8 cellular contexts compared by ENCODE assay signal in genomic region chr3:142844339-142844977, GRCh38. TPM values are rescaled to one million over a fixed set of nuclear protein-coding genes. Genes with fewer than 3 reads are reported as not detected.
DNase-seq lines count a peak whose midpoint lies in the region; TF ChIP-seq lines count a peak whose summit lies in the region.

No MANE protein-coding gene starts in this region.

- no peak overlapping the region for H4K8ac ChIP-seq in mesenchymal stem cell (ENCODE audit: low read length)
- no peak overlapping the region for H4K8ac ChIP-seq in neuronal stem cell (ENCODE audit: low read depth, low read length)

- WGBS in adrenal gland, 4 donors, result 59 to 77% (median 75%) methylated on average over 4 of the region's 4 CpGs
- 13% methylated on average over 1 of the region's 4 CpGs for WGBS in mesenchymal stem cell
- WGBS in neuronal stem cell (ENCODE audit: extremely low coverage in 2 of 2, insufficient read length in 2 of 2, insufficient replicate concordance in 1 of 2), 2 donors, result no CpG with 5 or more reads among the region's 4 CpGs

- TF ChIP-seq POLR2A in adrenal gland (IDR thresholded peaks at IDR 0.05), result no peak

- H3K79me1 ChIP-seq in mesenchymal stem cell (replicated peaks; ENCODE audit: low read length, poor library complexity, severe bottlenecking) (no peaks in the 10 kb centered on the region), neuronal stem cell (ENCODE audit: low read depth, low read length) (no peaks in the 10 kb centered on the region)

- H3K9me3 ChIP-seq in adrenal gland (replicated peaks in 1 of 3) (no peaks in the 10 kb centered on the region), mesenchymal stem cell (ENCODE audit: control insufficient read depth, low read length) (no peaks in the 10 kb centered on the region), neuronal stem cell (replicated peaks in 1 of 2; ENCODE audit: control insufficient read depth in 2 of 2, insufficient read depth in 1 of 2, low read depth in 1 of 2, low read length in 2 of 2) (no peaks in the 10 kb centered on the region)

- H2AFZ ChIP-seq in mesenchymal stem cell (ENCODE audit: low read depth, low read length) (no peak overlapping the region), neuronal stem cell (ENCODE audit: low read length) (no peak overlapping the region)

- intact Hi-C loops in adrenal gland (cut with DNase I), result no loop called here
- intact Hi-C loops in activated naive CD4-positive, alpha-beta T cell treated with anti-CD3 and anti-CD28 coated beads for 36 hours (cut with micrococcal nuclease), result loop anchor here (1.0 kb wide), 1 partner anchor 143 kb away; no protein-coding TSS in a partner anchor

- no peak overlapping the region for H2BK5ac ChIP-seq in mesenchymal stem cell (ENCODE audit: low read depth, low read length, poor library complexity, severe bottlenecking)
- no peak overlapping the region for H2BK5ac ChIP-seq in neuronal stem cell (ENCODE audit: low read length)

- H2AK5ac ChIP-seq in mesenchymal stem cell (ENCODE audit: low read length, severe bottlenecking), result no peak overlapping the region
- no peak overlapping the region for H2AK5ac ChIP-seq in neuronal stem cell (ENCODE audit: low read depth, low read length)

- H3K9me3 Mint-ChIP-seq in activated naive CD4-positive, alpha-beta T cell treated with anti-CD3 and anti-CD28 coated beads for 36 hours, result no peaks in the 10 kb centered on the region

- H2BK12ac ChIP-seq in mesenchymal stem cell (ENCODE audit: low read length in 2 of 2) (no peak overlapping the region), neuronal stem cell (ENCODE audit: low read length) (no peak overlapping the region)

- no peak overlapping the region for H3K14ac ChIP-seq in mesenchymal stem cell (ENCODE audit: low read length in 2 of 2)
- no peak overlapping the region for H3K14ac ChIP-seq in neuronal stem cell (ENCODE audit: low read length)

- no peak overlapping the region for H2BK15ac ChIP-seq in mesenchymal stem cell (ENCODE audit: low read depth, poor library complexity, severe bottlenecking)
- no peak overlapping the region for H2BK15ac ChIP-seq in neuronal stem cell (ENCODE audit: low read length)

- TF ChIP-seq CTCF in GM13977 (IDR thresholded peaks at IDR 0.05; ENCODE audit: extremely low read depth, insufficient read depth, missing control alignments) (peak; percentile 41), LNCAP (IDR thresholded peaks at IDR 0.05) (peak; percentile 73), adrenal gland (IDR thresholded peaks at IDR 0.05) (peak in 4 of 6 experiments; percentile 12 to 39 (median 34))

- H3K27me3 Mint-ChIP-seq in activated naive CD4-positive, alpha-beta T cell treated with anti-CD3 and anti-CD28 coated beads for 36 hours (ENCODE audit: low read depth), result peaks cover 7% of the 10 kb centered on the region

- no peak overlapping the region for H3K4me3 Mint-ChIP-seq in activated naive CD4-positive, alpha-beta T cell treated with anti-CD3 and anti-CD28 coated beads for 36 hours

- in situ Hi-C loops in GM13977 (cut with MboI; ENCODE audit: low pct_unique_long_range_greater_than_20kb, low sequenced_read_pairs, unreplicated experiment), result no loop called here

- H3K27me3 ChIP-seq in adrenal gland (no peaks in the 10 kb centered on the region), mesenchymal stem cell (ENCODE audit: control insufficient read depth in 1 of 2, insufficient read depth in 1 of 2, low read length in 2 of 2) (no peaks in the 10 kb centered on the region), neuronal stem cell (ENCODE audit: control insufficient read depth in 3 of 3, insufficient read depth in 3 of 3, low read depth in 1 of 3, low read length in 3 of 3) (no peaks in the 10 kb centered on the region)

- H4K91ac ChIP-seq in mesenchymal stem cell (ENCODE audit: low read length) (no peak overlapping the region), neuronal stem cell (ENCODE audit: low read depth, low read length, poor library complexity) (no peak overlapping the region)

- H3K4me2 ChIP-seq in mesenchymal stem cell (ENCODE audit: low read length, poor library complexity, severe bottlenecking) (no peak overlapping the region), neuronal stem cell (ENCODE audit: insufficient read depth, low read length, poor library complexity, severe bottlenecking) (no peak overlapping the region)

- no peak overlapping the region for H3K27ac Mint-ChIP-seq in activated naive CD4-positive, alpha-beta T cell treated with anti-CD3 and anti-CD28 coated beads for 36 hours

- no peak overlapping the region for H3K18ac ChIP-seq in mesenchymal stem cell (ENCODE audit: low read depth in 1 of 2, low read length in 2 of 2)
- H3K18ac ChIP-seq in neuronal stem cell (ENCODE audit: low read length), result no peak overlapping the region

- no peaks in the 10 kb centered on the region for H3K36me3 Mint-ChIP-seq in activated naive CD4-positive, alpha-beta T cell treated with anti-CD3 and anti-CD28 coated beads for 36 hours (ENCODE audit: low read depth)

- H2BK120ac ChIP-seq in mesenchymal stem cell (ENCODE audit: low read depth, low read length) (no peak overlapping the region), neuronal stem cell (ENCODE audit: low read depth, low read length) (no peak overlapping the region)

- H3K27ac ChIP-seq in adrenal gland (no peak overlapping the region), mesenchymal stem cell (ENCODE audit: low read length, poor library complexity, severe bottlenecking) (no peak overlapping the region), neuronal stem cell (replicated peaks; ENCODE audit: low read length) (no peak overlapping the region)

- H3K4me3 ChIP-seq in adrenal gland (no peak overlapping the region), mesenchymal stem cell (ENCODE audit: insufficient read depth in 1 of 2, low read depth in 1 of 2, low read length in 2 of 2) (no peak overlapping the region), neuronal stem cell (ENCODE audit: low read length in 2 of 2) (no peak overlapping the region)

- H3K4me1 Mint-ChIP-seq in activated naive CD4-positive, alpha-beta T cell treated with anti-CD3 and anti-CD28 coated beads for 36 hours (ENCODE audit: low read depth), result peaks cover 2% of the 10 kb centered on the region

- H3K4ac ChIP-seq in mesenchymal stem cell (ENCODE audit: low read depth in 1 of 2, low read length in 2 of 2) (no peak overlapping the region), neuronal stem cell (ENCODE audit: low read length) (no peak overlapping the region)

- H3K23ac ChIP-seq in mesenchymal stem cell (ENCODE audit: low read length in 2 of 2) (no peak overlapping the region), neuronal stem cell (ENCODE audit: low read depth, low read length, poor library complexity) (no peak overlapping the region)

- H3K9ac ChIP-seq in mesenchymal stem cell (ENCODE audit: low read length) (peak overlapping the region; percentile 8), neuronal stem cell (ENCODE audit: low read depth, low read length, poor library complexity) (no peak overlapping the region)

- CTCF ChIA-PET in activated naive CD4-positive, alpha-beta T cell treated with anti-CD3 and anti-CD28 coated beads for 36 hours (lab: Charles Lee), result interaction anchor here (0.8 to 1.2 kb wide), 4 partner anchors 140 to 158 kb away, joined by 3 read pairs; no protein-coding TSS in a partner anchor

- no peaks in the 10 kb centered on the region for H3K36me3 ChIP-seq in adrenal gland (replicated peaks in 1 of 2)
- peaks cover 3 to 32% of the 10 kb centered on the region in 2 experiments for H3K36me3 ChIP-seq in mesenchymal stem cell (ENCODE audit: control insufficient read depth in 1 of 2, insufficient read depth in 2 of 2, low read depth in 1 of 2, low read length in 2 of 2)
- H3K36me3 ChIP-seq in neuronal stem cell (replicated peaks in 1 of 2; ENCODE audit: control insufficient read depth in 2 of 2, insufficient read depth in 2 of 2, low read length in 2 of 2), result no peaks in the 10 kb centered on the region

- peaks cover 0 to 9% of the 10 kb centered on the region in 2 donors for H3K4me1 ChIP-seq in adrenal gland (replicated peaks in 1 of 2)
- H3K4me1 ChIP-seq in mesenchymal stem cell (ENCODE audit: control insufficient read depth, insufficient read depth, low read depth, low read length), result no peaks in the 10 kb centered on the region
- no peaks in the 10 kb centered on the region for H3K4me1 ChIP-seq in neuronal stem cell (ENCODE audit: control insufficient read depth in 2 of 2, insufficient read depth in 1 of 2, low read depth in 1 of 2, low read length in 2 of 2)

- DNase-seq in AML-193 (lab: John Stamatoyannopoulos, UW) (peak; percentile 19 to 32), GM13977 (ENCODE audit: low spot score) (peak; percentile 47), adrenal gland (no peak), mesenchymal stem cell (peak; percentile 48), neuronal stem cell (ENCODE audit: low spot score) (no peak), hypothalamus (lab: John Stamatoyannopoulos, UW) (no peak)
- DNase-seq in activated naive CD4-positive, alpha-beta T cell treated with anti-CD3 and anti-CD28 coated beads for 36 hours, result no peak

RNA-seq across cellular contexts. Expression of gene PCOLCE2, which starts 44.4 kb away (rescaled TPM):
- total RNA-seq in adrenal gland, result 1 to 10 TPM; 1.4 to 9.8 (median 3.5) TPM
- 10 to 100 TPM in 1 of 3 donors, 1 to 10 TPM in 2; 4.6 to 18.2 (median 5.3) TPM for polyA plus RNA-seq in adrenal gland
- 0.04 TPM for polyA plus RNA-seq in mesenchymal stem cell (2013, experiment 1 of 2)
- polyA plus RNA-seq in mesenchymal stem cell (2013, experiment 2 of 2), result 0.07 TPM
- polyA plus RNA-seq in neuronal stem cell (2013, experiment 1 of 2), result 7.8 TPM
- 8.6 TPM for polyA plus RNA-seq in neuronal stem cell (2013, experiment 2 of 2)
- total RNA-seq in activated naive CD4-positive, alpha-beta T cell treated with anti-CD3 and anti-CD28 coated beads for 36 hours, result under 1 TPM; 0.38 to 0.64 TPM

Comparison
In these comparisons a context has a peak if more than half of its experiments do, and no peak if none do; other contexts are left out.
1. DNase-seq: peak in AML-193 (2 of 2), GM13977 (single experiment) and mesenchymal stem cell (single experiment); none in adrenal gland (0 of 7), neuronal stem cell (single experiment), hypothalamus (0 of 51) and activated naive CD4-positive, alpha-beta T cell treated with anti-CD3 and anti-CD28 coated beads for 36 hours (single experiment).
2. Peak in every context shown above with its lines, with median percentiles within 50 percentile points of each other: CTCF ChIP-seq.